ENCODE assay signal across 1 cellular context in the genomic region with DNA sequence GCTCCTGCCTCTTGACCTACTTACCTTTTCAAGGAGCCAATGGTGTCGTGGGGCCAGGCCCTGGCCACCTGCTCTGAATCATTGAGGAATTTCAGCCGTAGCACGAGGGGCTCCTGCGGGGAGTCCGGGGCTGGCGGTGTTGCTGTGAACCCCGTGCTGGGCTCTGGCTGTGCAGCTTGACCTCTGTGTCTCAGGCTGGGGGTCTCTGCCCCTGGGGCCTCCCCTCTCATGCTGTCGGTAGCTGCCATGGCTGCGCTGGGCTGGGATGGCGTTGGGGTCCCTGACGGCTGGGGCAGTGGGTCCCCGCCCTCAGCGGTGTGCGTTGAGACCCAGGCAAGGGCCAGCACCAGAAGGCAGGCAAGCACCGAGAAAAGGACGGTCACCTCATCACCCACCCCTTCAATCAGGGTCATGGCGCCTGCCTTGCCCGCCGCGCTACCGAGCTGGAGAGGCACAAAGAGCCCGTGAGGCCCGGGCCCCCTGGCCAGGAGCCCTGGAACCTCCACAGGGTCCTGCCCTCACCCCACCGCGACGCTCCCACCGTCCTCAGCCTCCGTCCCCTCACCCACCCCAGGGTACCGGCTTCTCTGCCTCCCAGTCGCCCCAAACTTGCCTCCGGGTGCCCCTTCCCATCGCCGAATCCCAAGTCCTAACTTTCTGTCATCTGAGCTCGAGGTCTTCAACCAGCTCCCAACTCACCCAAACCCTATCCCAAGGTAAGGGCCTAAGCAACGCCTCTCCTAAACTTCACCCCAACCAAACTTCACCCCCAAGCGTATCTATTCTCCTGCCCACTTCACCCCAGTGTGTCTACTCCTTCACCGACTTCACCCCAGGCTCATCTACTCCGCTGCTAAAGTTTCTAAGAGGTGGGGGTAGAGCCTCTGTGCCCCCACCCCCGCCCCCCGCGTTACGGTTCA.
TF ChIP-seq lines count a peak whose summit lies in the region.

No MANE protein-coding gene starts in this region.

TF ChIP-seq in HepG2, 621 proteins besides CTCF, POLR2A, EP300 and RAD21 (continued from another document):
- TF ChIP-seq, protein P1, sequence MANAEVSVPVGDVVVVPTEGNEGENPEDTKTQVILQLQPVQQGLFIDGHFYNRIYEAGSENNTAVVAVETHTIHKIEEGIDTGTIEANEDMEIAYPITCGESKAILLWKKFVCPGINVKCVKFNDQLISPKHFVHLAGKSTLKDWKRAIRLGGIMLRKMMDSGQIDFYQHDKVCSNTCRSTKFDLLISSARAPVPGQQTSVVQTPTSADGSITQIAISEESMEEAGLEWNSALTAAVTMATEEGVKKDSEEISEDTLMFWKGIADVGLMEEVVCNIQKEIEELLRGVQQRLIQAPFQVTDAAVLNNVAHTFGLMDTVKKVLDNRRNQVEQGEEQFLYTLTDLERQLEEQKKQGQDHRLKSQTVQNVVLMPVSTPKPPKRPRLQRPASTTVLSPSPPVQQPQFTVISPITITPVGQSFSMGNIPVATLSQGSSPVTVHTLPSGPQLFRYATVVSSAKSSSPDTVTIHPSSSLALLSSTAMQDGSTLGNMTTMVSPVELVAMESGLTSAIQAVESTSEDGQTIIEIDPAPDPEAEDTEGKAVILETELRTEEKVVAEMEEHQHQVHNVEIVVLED (CRISPR knock-in tag; IDR thresholded peaks at IDR 0.05; ENCODE audit: borderline replicate concordance), result peak; percentile 8; the same call in 1 of the 2 replicates
- TF ChIP-seq ZSCAN31 (CRISPR knock-in tag; IDR thresholded peaks at IDR 0.05; ENCODE audit: low read depth) (0 out of 2 replicates have a peak, but pooled peaks have one; percentile 23), FOXC1 (CRISPR knock-in tag; IDR thresholded peaks at IDR 0.05; ENCODE audit: borderline replicate concordance) (peak; percentile 39; the same call in 1 of the 2 replicates), THYN1 (CRISPR knock-in tag; IDR thresholded peaks at IDR 0.05; ENCODE audit: borderline replicate concordance, low read depth) (no peak), SOX6 (IDR thresholded peaks at IDR 0.05) (no peak), SOX6 (CRISPR knock-in tag; IDR thresholded peaks at IDR 0.05) (peak; percentile 10; the same call in 1 of the 2 replicates)
- TF ChIP-seq, protein P2, sequence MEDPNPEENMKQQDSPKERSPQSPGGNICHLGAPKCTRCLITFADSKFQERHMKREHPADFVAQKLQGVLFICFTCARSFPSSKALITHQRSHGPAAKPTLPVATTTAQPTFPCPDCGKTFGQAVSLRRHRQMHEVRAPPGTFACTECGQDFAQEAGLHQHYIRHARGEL (CRISPR knock-in tag; IDR thresholded peaks at IDR 0.05), result no peak
- TF ChIP-seq, protein P3, sequence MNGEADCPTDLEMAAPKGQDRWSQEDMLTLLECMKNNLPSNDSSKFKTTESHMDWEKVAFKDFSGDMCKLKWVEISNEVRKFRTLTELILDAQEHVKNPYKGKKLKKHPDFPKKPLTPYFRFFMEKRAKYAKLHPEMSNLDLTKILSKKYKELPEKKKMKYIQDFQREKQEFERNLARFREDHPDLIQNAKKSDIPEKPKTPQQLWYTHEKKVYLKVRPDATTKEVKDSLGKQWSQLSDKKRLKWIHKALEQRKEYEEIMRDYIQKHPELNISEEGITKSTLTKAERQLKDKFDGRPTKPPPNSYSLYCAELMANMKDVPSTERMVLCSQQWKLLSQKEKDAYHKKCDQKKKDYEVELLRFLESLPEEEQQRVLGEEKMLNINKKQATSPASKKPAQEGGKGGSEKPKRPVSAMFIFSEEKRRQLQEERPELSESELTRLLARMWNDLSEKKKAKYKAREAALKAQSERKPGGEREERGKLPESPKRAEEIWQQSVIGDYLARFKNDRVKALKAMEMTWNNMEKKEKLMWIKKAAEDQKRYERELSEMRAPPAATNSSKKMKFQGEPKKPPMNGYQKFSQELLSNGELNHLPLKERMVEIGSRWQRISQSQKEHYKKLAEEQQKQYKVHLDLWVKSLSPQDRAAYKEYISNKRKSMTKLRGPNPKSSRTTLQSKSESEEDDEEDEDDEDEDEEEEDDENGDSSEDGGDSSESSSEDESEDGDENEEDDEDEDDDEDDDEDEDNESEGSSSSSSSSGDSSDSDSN (CRISPR knock-in tag; IDR thresholded peaks at IDR 0.05), result peak; percentile 32; the same call in 1 of the 2 replicates
- TF ChIP-seq, protein P4, sequence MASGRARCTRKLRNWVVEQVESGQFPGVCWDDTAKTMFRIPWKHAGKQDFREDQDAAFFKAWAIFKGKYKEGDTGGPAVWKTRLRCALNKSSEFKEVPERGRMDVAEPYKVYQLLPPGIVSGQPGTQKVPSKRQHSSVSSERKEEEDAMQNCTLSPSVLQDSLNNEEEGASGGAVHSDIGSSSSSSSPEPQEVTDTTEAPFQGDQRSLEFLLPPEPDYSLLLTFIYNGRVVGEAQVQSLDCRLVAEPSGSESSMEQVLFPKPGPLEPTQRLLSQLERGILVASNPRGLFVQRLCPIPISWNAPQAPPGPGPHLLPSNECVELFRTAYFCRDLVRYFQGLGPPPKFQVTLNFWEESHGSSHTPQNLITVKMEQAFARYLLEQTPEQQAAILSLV (CRISPR knock-in tag; IDR thresholded peaks at IDR 0.05; ENCODE audit: borderline replicate concordance), result peak; percentile 46; the same call in 1 of the 2 replicates
TF ChIP-seq in HepG2: peak in this region for 32.
